ENCODE assay signal across 1 cellular context in the genomic region with DNA sequence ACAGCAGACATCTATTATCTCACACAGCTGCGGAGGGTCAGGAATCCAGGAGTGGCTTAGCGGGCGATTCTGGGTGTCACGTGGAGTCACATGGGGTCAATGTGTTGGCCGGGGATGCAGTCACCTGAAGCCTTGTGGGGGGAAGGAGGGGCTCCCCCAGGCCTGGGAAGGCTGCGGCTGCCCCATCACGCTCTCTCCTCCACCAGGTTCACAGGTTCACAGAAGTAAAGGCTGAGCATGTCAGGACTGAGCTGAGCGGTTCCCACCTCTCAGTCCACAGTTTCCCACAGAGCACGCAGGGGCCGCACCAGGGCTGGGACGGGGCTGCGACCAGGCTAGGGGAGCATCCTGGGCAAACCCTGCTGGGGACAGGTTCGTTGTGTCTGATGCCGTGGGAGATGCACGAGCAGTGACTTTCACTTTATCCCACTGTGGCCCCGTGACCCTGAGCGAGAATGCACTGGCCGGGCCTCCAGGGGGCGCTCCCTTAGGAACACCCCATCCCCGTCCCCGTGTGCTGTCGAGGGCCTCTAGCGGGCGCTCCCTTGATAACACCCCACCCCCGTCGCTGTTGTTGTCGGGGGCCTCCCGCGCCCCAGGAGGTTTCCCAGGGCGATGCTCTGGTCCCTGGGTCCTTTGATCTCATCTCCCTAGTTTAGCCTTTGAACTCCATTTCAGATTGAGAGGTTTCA.
A peak's percentile ranks its signal among the peaks of the same experiment; 100 is the strongest.
TF ChIP-seq lines count a peak whose summit lies in the region.

No MANE protein-coding gene starts in this region.

TF ChIP-seq in HepG2, 621 proteins besides CTCF, POLR2A, EP300 and RAD21 (continued from another document and continues in another):
- TF ChIP-seq, protein P1, sequence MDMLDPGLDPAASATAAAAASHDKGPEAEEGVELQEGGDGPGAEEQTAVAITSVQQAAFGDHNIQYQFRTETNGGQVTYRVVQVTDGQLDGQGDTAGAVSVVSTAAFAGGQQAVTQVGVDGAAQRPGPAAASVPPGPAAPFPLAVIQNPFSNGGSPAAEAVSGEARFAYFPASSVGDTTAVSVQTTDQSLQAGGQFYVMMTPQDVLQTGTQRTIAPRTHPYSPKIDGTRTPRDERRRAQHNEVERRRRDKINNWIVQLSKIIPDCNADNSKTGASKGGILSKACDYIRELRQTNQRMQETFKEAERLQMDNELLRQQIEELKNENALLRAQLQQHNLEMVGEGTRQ (IDR thresholded peaks at IDR 0.05; ENCODE audit: low read depth, low read length): peak; percentile 75
- TF ChIP-seq, protein P1 (CRISPR knock-in tag; IDR thresholded peaks at IDR 0.05; ENCODE audit: borderline replicate concordance): peak; percentile 57; the same call in 1 of the 2 replicates
- TF ChIP-seq ZFP36L2 (CRISPR knock-in tag; IDR thresholded peaks at IDR 0.05) (no peak), ZNF331 (CRISPR knock-in tag; IDR thresholded peaks at IDR 0.05) (0 out of 2 replicates have a peak, but pooled peaks have one; percentile 39), HOXA7 (CRISPR knock-in tag; IDR thresholded peaks at IDR 0.05) (no peak), ZZZ3 (CRISPR knock-in tag; IDR thresholded peaks at IDR 0.05; ENCODE audit: borderline replicate concordance) (no peak), ZNF224 (CRISPR knock-in tag; IDR thresholded peaks at IDR 0.05) (no peak), ZNF841 (CRISPR knock-in tag; IDR thresholded peaks at IDR 0.05; ENCODE audit: borderline replicate concordance) (no peak), PHF21A (CRISPR knock-in tag; IDR thresholded peaks at IDR 0.05) (peak; percentile 63; the same call in 1 of the 2 replicates), SIX4 (CRISPR knock-in tag; IDR thresholded peaks at IDR 0.05) (no peak), NFE2 (CRISPR knock-in tag; IDR thresholded peaks at IDR 0.05) (no peak), CHD4 (IDR thresholded peaks at IDR 0.05; ENCODE audit: borderline replicate concordance, low read length) (no peak), ZNF644 (CRISPR knock-in tag; IDR thresholded peaks at IDR 0.05; ENCODE audit: low read depth) (no peak), RBFOX2 (IDR thresholded peaks at IDR 0.05; ENCODE audit: low read depth, low read length) (no peak), GATA4 (IDR thresholded peaks at IDR 0.05; ENCODE audit: borderline replicate concordance, low read depth) (no peak), ZSCAN31 (CRISPR knock-in tag; IDR thresholded peaks at IDR 0.05; ENCODE audit: low read depth) (0 out of 2 replicates have a peak, but pooled peaks have one; percentile 43), BRD4 (CRISPR knock-in tag; IDR thresholded peaks at IDR 0.05) (0 out of 2 replicates have a peak, but pooled peaks have one; percentile 57), FOXC1 (CRISPR knock-in tag; IDR thresholded peaks at IDR 0.05; ENCODE audit: borderline replicate concordance) (no peak), ZMYM3 (CRISPR knock-in tag; IDR thresholded peaks at IDR 0.05) (peak; percentile 34; the same call in 1 of the 2 replicates), ZNF615 (CRISPR knock-in tag; IDR thresholded peaks at IDR 0.05; ENCODE audit: borderline replicate concordance) (no peak), ZNF589 (CRISPR knock-in tag; conservative IDR thresholded peaks at IDR 0.05) (peak; percentile 43; the same call in 1 of the 2 replicates), NR3C1 (CRISPR knock-in tag; IDR thresholded peaks at IDR 0.05) (no peak), MBNL3 (CRISPR knock-in tag; conservative IDR thresholded peaks at IDR 0.05) (no peak), NFIC (IDR thresholded peaks at IDR 0.05; ENCODE audit: low read length) (no peak), TP53 (CRISPR knock-in tag; conservative IDR thresholded peaks at IDR 0.05) (no peak), ASH2L (IDR thresholded peaks at IDR 0.05; ENCODE audit: insufficient read length, low read depth, low read length) (peak; percentile 74), ELF4 (CRISPR knock-in tag; IDR thresholded peaks at IDR 0.05; ENCODE audit: borderline replicate concordance) (no peak), NFATC3 (CRISPR knock-in tag; IDR thresholded peaks at IDR 0.05) (no peak), NFRKB (IDR thresholded peaks at IDR 0.05) (no peak), NCOR1 (IDR thresholded peaks at IDR 0.05; ENCODE audit: borderline replicate concordance, low read length) (no peak; the same call in 1 of the 2 replicates), ZNF430 (CRISPR knock-in tag; IDR thresholded peaks at IDR 0.05) (0 out of 2 replicates have a peak, but pooled peaks have one; percentile 34), STAT5B (CRISPR knock-in tag; IDR thresholded peaks at IDR 0.05) (no peak), ELF1 (CRISPR knock-in tag; IDR thresholded peaks at IDR 0.05) (peak; percentile 15; the same call in 1 of the 2 replicates), ZNF891 (CRISPR knock-in tag; IDR thresholded peaks at IDR 0.05) (0 out of 2 replicates have a peak, but pooled peaks have one; percentile 61), TCF12 (IDR thresholded peaks at IDR 0.05) (no peak), TCF12 (CRISPR knock-in tag; IDR thresholded peaks at IDR 0.05) (0 out of 2 replicates have a peak, but pooled peaks have one; percentile 39), ZSCAN30 (CRISPR knock-in tag; IDR thresholded peaks at IDR 0.05) (no peak)
- TF ChIP-seq, protein P2, sequence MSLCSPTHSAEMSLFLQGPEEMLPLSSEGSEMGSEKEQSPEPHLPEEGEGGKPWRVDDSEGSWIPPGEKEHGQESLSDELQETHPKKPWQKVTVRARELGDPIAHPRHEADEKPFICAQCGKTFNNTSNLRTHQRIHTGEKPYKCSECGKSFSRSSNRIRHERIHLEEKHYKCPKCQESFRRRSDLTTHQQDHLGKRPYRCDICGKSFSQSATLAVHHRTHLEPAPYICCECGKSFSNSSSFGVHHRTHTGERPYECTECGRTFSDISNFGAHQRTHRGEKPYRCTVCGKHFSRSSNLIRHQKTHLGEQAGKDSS (CRISPR knock-in tag; IDR thresholded peaks at IDR 0.05; ENCODE audit: borderline replicate concordance, low read depth): 0 out of 2 replicates have a peak, but pooled peaks have one; percentile 7
- TF ChIP-seq, protein P3, sequence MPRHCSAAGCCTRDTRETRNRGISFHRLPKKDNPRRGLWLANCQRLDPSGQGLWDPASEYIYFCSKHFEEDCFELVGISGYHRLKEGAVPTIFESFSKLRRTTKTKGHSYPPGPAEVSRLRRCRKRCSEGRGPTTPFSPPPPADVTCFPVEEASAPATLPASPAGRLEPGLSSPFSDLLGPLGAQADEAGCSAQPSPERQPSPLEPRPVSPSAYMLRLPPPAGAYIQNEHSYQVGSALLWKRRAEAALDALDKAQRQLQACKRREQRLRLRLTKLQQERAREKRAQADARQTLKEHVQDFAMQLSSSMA (CRISPR knock-in tag; IDR thresholded peaks at IDR 0.05): no peak
- TF ChIP-seq, protein P4, sequence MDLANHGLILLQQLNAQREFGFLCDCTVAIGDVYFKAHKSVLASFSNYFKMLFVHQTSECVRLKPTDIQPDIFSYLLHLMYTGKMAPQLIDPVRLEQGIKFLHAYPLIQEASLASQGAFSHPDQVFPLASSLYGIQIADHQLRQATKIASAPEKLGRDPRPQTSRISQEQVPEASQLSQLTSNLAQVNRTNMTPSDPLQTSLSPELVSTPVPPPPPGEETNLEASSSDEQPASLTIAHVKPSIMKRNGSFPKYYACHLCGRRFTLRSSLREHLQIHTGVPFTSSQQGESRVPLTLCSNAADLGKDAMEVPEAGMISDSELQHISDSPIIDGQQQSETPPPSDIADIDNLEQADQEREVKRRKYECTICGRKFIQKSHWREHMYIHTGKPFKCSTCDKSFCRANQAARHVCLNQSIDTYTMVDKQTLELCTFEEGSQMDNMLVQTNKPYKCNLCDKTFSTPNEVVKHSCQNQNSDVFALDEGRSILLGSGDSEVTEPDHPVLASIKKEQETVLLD (CRISPR knock-in tag; IDR thresholded peaks at IDR 0.05; ENCODE audit: low read depth): no peak
- TF ChIP-seq, protein P5, sequence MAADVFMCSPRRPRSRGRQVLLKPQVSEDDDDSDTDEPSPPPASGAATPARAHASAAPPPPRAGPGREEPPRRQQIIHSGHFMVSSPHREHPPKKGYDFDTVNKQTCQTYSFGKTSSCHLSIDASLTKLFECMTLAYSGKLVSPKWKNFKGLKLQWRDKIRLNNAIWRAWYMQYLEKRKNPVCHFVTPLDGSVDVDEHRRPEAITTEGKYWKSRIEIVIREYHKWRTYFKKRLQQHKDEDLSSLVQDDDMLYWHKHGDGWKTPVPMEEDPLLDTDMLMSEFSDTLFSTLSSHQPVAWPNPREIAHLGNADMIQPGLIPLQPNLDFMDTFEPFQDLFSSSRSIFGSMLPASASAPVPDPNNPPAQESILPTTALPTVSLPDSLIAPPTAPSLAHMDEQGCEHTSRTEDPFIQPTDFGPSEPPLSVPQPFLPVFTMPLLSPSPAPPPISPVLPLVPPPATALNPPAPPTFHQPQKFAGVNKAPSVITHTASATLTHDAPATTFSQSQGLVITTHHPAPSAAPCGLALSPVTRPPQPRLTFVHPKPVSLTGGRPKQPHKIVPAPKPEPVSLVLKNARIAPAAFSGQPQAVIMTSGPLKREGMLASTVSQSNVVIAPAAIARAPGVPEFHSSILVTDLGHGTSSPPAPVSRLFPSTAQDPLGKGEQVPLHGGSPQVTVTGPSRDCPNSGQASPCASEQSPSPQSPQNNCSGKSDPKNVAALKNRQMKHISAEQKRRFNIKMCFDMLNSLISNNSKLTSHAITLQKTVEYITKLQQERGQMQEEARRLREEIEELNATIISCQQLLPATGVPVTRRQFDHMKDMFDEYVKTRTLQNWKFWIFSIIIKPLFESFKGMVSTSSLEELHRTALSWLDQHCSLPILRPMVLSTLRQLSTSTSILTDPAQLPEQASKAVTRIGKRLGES (CRISPR knock-in tag; IDR thresholded peaks at IDR 0.05; ENCODE audit: borderline replicate concordance): 0 out of 2 replicates have a peak, but pooled peaks have one; percentile 36
- TF ChIP-seq, protein P6, sequence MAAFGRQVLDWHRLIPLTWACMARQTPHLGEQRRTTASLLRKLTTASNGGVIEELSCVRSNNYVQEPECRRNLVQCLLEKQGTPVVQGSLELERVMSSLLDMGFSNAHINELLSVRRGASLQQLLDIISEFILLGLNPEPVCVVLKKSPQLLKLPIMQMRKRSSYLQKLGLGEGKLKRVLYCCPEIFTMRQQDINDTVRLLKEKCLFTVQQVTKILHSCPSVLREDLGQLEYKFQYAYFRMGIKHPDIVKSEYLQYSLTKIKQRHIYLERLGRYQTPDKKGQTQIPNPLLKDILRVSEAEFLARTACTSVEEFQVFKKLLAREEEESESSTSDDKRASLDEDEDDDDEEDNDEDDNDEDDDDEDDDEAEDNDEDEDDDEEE (CRISPR knock-in tag; IDR thresholded peaks at IDR 0.05): no peak; the same call in 1 of the 2 replicates
- TF ChIP-seq, protein P7, sequence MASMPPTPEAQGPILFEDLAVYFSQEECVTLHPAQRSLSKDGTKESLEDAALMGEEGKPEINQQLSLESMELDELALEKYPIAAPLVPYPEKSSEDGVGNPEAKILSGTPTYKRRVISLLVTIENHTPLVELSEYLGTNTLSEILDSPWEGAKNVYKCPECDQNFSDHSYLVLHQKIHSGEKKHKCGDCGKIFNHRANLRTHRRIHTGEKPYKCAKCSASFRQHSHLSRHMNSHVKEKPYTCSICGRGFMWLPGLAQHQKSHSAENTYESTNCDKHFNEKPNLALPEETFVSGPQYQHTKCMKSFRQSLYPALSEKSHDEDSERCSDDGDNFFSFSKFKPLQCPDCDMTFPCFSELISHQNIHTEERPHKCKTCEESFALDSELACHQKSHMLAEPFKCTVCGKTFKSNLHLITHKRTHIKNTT (CRISPR knock-in tag; IDR thresholded peaks at IDR 0.05): no peak
- TF ChIP-seq, protein P8, sequence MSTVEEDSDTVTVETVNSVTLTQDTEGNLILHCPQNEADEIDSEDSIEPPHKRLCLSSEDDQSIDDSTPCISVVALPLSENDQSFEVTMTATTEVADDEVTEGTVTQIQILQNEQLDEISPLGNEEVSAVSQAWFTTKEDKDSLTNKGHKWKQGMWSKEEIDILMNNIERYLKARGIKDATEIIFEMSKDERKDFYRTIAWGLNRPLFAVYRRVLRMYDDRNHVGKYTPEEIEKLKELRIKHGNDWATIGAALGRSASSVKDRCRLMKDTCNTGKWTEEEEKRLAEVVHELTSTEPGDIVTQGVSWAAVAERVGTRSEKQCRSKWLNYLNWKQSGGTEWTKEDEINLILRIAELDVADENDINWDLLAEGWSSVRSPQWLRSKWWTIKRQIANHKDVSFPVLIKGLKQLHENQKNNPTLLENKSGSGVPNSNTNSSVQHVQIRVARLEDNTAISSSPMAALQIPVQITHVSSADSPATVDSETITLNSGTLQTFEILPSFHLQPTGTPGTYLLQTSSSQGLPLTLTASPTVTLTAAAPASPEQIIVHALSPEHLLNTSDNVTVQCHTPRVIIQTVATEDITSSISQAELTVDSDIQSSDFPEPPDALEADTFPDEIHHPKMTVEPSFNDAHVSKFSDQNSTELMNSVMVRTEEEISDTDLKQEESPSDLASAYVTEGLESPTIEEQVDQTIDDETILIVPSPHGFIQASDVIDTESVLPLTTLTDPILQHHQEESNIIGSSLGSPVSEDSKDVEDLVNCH (CRISPR knock-in tag; IDR thresholded peaks at IDR 0.05): no peak
- TF ChIP-seq, protein P9, sequence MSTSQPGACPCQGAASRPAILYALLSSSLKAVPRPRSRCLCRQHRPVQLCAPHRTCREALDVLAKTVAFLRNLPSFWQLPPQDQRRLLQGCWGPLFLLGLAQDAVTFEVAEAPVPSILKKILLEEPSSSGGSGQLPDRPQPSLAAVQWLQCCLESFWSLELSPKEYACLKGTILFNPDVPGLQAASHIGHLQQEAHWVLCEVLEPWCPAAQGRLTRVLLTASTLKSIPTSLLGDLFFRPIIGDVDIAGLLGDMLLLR (CRISPR knock-in tag; IDR thresholded peaks at IDR 0.05): no peak; the same call in 1 of the 2 replicates
- TF ChIP-seq, protein P10, sequence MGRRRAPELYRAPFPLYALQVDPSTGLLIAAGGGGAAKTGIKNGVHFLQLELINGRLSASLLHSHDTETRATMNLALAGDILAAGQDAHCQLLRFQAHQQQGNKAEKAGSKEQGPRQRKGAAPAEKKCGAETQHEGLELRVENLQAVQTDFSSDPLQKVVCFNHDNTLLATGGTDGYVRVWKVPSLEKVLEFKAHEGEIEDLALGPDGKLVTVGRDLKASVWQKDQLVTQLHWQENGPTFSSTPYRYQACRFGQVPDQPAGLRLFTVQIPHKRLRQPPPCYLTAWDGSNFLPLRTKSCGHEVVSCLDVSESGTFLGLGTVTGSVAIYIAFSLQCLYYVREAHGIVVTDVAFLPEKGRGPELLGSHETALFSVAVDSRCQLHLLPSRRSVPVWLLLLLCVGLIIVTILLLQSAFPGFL (CRISPR knock-in tag; IDR thresholded peaks at IDR 0.05): no peak
